ENCODE assay signal across 12 cellular contexts in genomic region chr11:62885137-62885536, GRCh38. TPM values are rescaled to one million over a fixed set of nuclear protein-coding genes. Genes with fewer than 3 reads are reported as not detected.
DNase-seq lines count a peak whose midpoint lies in the region; ATAC-seq and TF ChIP-seq lines count a peak whose summit lies in the region.
"Had no signal": no experiment of that assay in that cellular context is flagged by ENCODE, and none has a peak within 500 bp of the region (broad histone marks: within the 10 kb centered on the region; RNA-seq: fewer than 3 reads in every experiment).

No MANE protein-coding gene starts in this region.

- H3K4me3 ChIP-seq in fibroblast of the aortic adventitia (ENCODE audit: low read depth, low read length) = peak overlapping the region; percentile 63
- H3K4me3 ChIP-seq: Peyer's patch had no signal

- no peaks in the 10 kb centered on the region for H3K9me3 Mint-ChIP-seq in activated naive CD4-positive, alpha-beta T cell treated with anti-CD3 and anti-CD28 coated beads, Interleukin-2, amount 10 ng/mL, durations not matched to agents 7 days and 5 days
- H3K9me3 Mint-ChIP-seq in activated T-helper 17 cell treated with anti-CD3 and anti-CD28 coated beads, Interleukin-2, amount 50 U/mL, for 72 hours = no peaks in the 10 kb centered on the region
- no peaks in the 10 kb centered on the region for H3K9me3 Mint-ChIP-seq in stimulated activated naive CD8-positive, alpha-beta T cell treated with anti-CD3 and anti-CD28 coated beads, Interleukin-15, amount 100 ng/mL, for 72 hours

- CTCF ChIA-PET in activated naive CD4-positive, alpha-beta T cell treated with anti-CD3 and anti-CD28 coated beads, Interleukin-2, amount 10 ng/mL, durations not matched to agents 7 days and 5 days (lab: Charles Lee) = interaction anchor here (1.0 kb wide), 1 partner anchor 9 kb away, joined by 3 read pairs; no protein-coding TSS in a partner anchor

- H3K36me3 Mint-ChIP-seq in activated naive CD4-positive, alpha-beta T cell treated with anti-CD3 and anti-CD28 coated beads, Interleukin-2, amount 10 ng/mL, durations not matched to agents 7 days and 5 days = peaks cover 87% of the 10 kb centered on the region
- peaks cover 100% of the 10 kb centered on the region for H3K36me3 Mint-ChIP-seq in activated T-helper 17 cell treated with anti-CD3 and anti-CD28 coated beads, Interleukin-2, amount 50 U/mL, for 72 hours (ENCODE audit: low read depth)

- no peak overlapping the region for H3K27ac Mint-ChIP-seq in activated naive CD4-positive, alpha-beta T cell treated with anti-CD3 and anti-CD28 coated beads, Interleukin-2, amount 10 ng/mL, durations not matched to agents 7 days and 5 days
- H3K27ac Mint-ChIP-seq in activated T-helper 17 cell treated with anti-CD3 and anti-CD28 coated beads, Interleukin-2, amount 50 U/mL, for 72 hours = peak overlapping the region; percentile 78
- H3K27ac Mint-ChIP-seq in stimulated activated naive CD8-positive, alpha-beta T cell treated with anti-CD3 and anti-CD28 coated beads, Interleukin-15, amount 100 ng/mL, for 72 hours = peak overlapping the region; percentile 63 to 80

- peak overlapping the region; percentile 43 for H3K4me3 Mint-ChIP-seq in activated naive CD4-positive, alpha-beta T cell treated with anti-CD3 and anti-CD28 coated beads, Interleukin-2, amount 10 ng/mL, durations not matched to agents 7 days and 5 days
- peak overlapping the region; percentile 62 for H3K4me3 Mint-ChIP-seq in activated T-helper 17 cell treated with anti-CD3 and anti-CD28 coated beads, Interleukin-2, amount 50 U/mL, for 72 hours
- H3K4me3 Mint-ChIP-seq in stimulated activated naive CD8-positive, alpha-beta T cell treated with anti-CD3 and anti-CD28 coated beads, Interleukin-15, amount 100 ng/mL, for 72 hours = peak overlapping the region; percentile 77 to 84

- H3K27me3 Mint-ChIP-seq in activated naive CD4-positive, alpha-beta T cell treated with anti-CD3 and anti-CD28 coated beads, Interleukin-2, amount 10 ng/mL, durations not matched to agents 7 days and 5 days = peaks cover 4% of the 10 kb centered on the region
- no peaks in the 10 kb centered on the region for H3K27me3 Mint-ChIP-seq in activated T-helper 17 cell treated with anti-CD3 and anti-CD28 coated beads, Interleukin-2, amount 50 U/mL, for 72 hours
- H3K27me3 Mint-ChIP-seq in stimulated activated naive CD8-positive, alpha-beta T cell treated with anti-CD3 and anti-CD28 coated beads, Interleukin-15, amount 100 ng/mL, for 72 hours = no peaks in the 10 kb centered on the region

- no peak for TF ChIP-seq CTCF in fibroblast of the aortic adventitia (IDR thresholded peaks at IDR 0.05; ENCODE audit: insufficient read depth, low read length)

- no peak for DNase-seq in activated naive CD4-positive, alpha-beta T cell treated with anti-CD3 and anti-CD28 coated beads, Interleukin-2, amount 10 ng/mL, durations not matched to agents 7 days and 5 days
- DNase-seq in activated naive CD4-positive, alpha-beta T cell treated with anti-CD3 and anti-CD28 coated beads, Interleukin-2, amount 50 U/mL, for 16 hours = no peak
- DNase-seq in fibroblast of the aortic adventitia (ENCODE audit: low read depth) (no peak), hypothalamus (lab: John Stamatoyannopoulos, UW) (no peak), AG08396 (ENCODE audit: low spot score) (no peak), DMS79 (lab: John Stamatoyannopoulos, UW) (no peak)
- no peak for DNase-seq in stimulated activated naive CD8-positive, alpha-beta T cell treated with anti-CD3 and anti-CD28 coated beads, Interleukin-15, amount 100 ng/mL, for 72 hours
- DNase-seq: C1 segment of cervical spinal cord, NCI-H2107, Peyer's patch had no signal

- peaks cover 47% of the 10 kb centered on the region for H3K4me1 Mint-ChIP-seq in activated naive CD4-positive, alpha-beta T cell treated with anti-CD3 and anti-CD28 coated beads, Interleukin-2, amount 10 ng/mL, durations not matched to agents 7 days and 5 days
- H3K4me1 Mint-ChIP-seq in activated T-helper 17 cell treated with anti-CD3 and anti-CD28 coated beads, Interleukin-2, amount 50 U/mL, for 72 hours = peaks cover 26% of the 10 kb centered on the region
- H3K4me1 Mint-ChIP-seq in stimulated activated naive CD8-positive, alpha-beta T cell treated with anti-CD3 and anti-CD28 coated beads, Interleukin-15, amount 100 ng/mL, for 72 hours = peaks cover 84% of the 10 kb centered on the region

- ATAC-seq in activated T-helper 17 cell treated with anti-CD3 and anti-CD28 coated beads, Interleukin-2, amount 50 U/mL, for 72 hours (replicated peaks) = no peak
- no peak for ATAC-seq in stimulated activated naive CD8-positive, alpha-beta T cell treated with anti-CD3 and anti-CD28 coated beads, Interleukin-15, amount 100 ng/mL, for 72 hours

RNA-seq across cellular contexts. Expression of gene SLC3A2, which starts 4.4 kb away (rescaled TPM):
- total RNA-seq in activated T-helper 17 cell treated with anti-CD3 and anti-CD28 coated beads, Interleukin-2, amount 50 U/mL, for 72 hours = 100 to 1,000 TPM; 176 to 287 TPM
- total RNA-seq in fibroblast of the aortic adventitia (ENCODE audit: low replicate concordance) = 174 and 179 TPM in 2 replicates

RNA-seq across cellular contexts. Expression of gene CHRM1, which starts 36.0 kb away (rescaled TPM):
- not detected for total RNA-seq in activated T-helper 17 cell treated with anti-CD3 and anti-CD28 coated beads, Interleukin-2, amount 50 U/mL, for 72 hours
- not detected in 2 replicates for total RNA-seq in fibroblast of the aortic adventitia (ENCODE audit: low replicate concordance)
- total RNA-seq: H4 had no signal

RNA-seq across cellular contexts. Expression of gene WDR74, which starts 45.7 kb away (rescaled TPM):
- 100 to 1,000 TPM in 1 of 2 donors, 10 to 100 TPM in 1; 70.3 to 104 TPM for total RNA-seq in activated T-helper 17 cell treated with anti-CD3 and anti-CD28 coated beads, Interleukin-2, amount 50 U/mL, for 72 hours
- 29.5 and 29.8 TPM in 2 replicates for total RNA-seq in fibroblast of the aortic adventitia (ENCODE audit: low replicate concordance)

RNA-seq across cellular contexts. Expression of gene TEX54, which starts 52.5 kb away (rescaled TPM):
- under 1 TPM; 0.82 TPM for total RNA-seq in activated T-helper 17 cell treated with anti-CD3 and anti-CD28 coated beads, Interleukin-2, amount 50 U/mL, for 72 hours
- 0.54 TPM in 1 of 2 replicates, not detected in the other for total RNA-seq in fibroblast of the aortic adventitia (ENCODE audit: low replicate concordance)
- total RNA-seq: H4, Peyer's patch had no signal

RNA-seq across cellular contexts. Expression of gene STX5, which starts 53.3 kb away (rescaled TPM):
- 10 to 100 TPM; 23.4 to 32.0 TPM for total RNA-seq in activated T-helper 17 cell treated with anti-CD3 and anti-CD28 coated beads, Interleukin-2, amount 50 U/mL, for 72 hours
- 20.4 and 42.8 TPM in 2 replicates for total RNA-seq in fibroblast of the aortic adventitia (ENCODE audit: low replicate concordance)
